ENCODE assay signal across 3 cellular contexts in the genomic region with DNA sequence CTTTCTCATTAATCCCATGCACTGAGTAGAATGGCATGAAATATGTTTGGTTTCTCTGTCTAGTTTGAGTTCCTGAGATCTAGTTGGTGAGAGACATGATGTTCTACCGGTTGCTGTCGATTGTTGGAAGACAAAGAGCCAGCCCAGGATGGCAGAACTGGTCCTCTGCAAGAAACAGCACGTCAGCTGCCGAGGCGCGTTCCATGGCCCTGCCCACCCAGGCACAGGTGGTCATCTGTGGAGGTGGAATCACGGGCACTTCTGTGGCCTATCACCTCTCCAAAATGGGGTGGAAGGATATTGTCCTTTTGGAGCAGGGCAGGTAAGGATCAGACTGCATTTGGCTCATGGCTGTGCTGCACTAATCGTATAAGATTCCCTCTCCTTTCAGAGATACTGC. TPM values are rescaled to one million over a fixed set of nuclear protein-coding genes. Genes with fewer than 3 reads are reported as not detected.
"Had no signal": no experiment of that assay in that cellular context is flagged by ENCODE, and none has a peak within 500 bp of the region (broad histone marks: within the 10 kb centered on the region; RNA-seq: fewer than 3 reads in every experiment).

No MANE protein-coding gene starts in this region.

RNA-seq across cellular contexts. Expression of a gene that starts 53.2 kb away (rescaled TPM):
- total RNA-seq: M059J, Right ventricle myocardium superior, SJSA1 had no signal
